In genomic region chr1:31181515-31182343, GRCh38 we compare ENCODE assay signal across 8 cellular contexts. TPM values are rescaled to one million over a fixed set of nuclear protein-coding genes. Genes with fewer than 3 reads are reported as not detected.
DNase-seq lines count a peak whose midpoint lies in the region; ATAC-seq and TF ChIP-seq lines count a peak whose summit lies in the region.

No MANE protein-coding gene starts in this region.

- H3K4me3 Mint-ChIP-seq in activated CD8-positive, alpha-beta memory T cell treated with anti-CD3 and anti-CD28 coated beads, Interleukin-2, amount 10 ng/mL, durations not matched to agents 7 days and 5 days: no peak overlapping the region
- no peak overlapping the region for H3K4me3 Mint-ChIP-seq in natural killer cell treated with Interleukin-12 subunit alpha and Interleukin-12 subunit beta and Interleukin-15 and Interleukin-18, amount 100 ng/mL, for 72 hours

- TF ChIP-seq CTCF in GM12872 (IDR thresholded peaks at IDR 0.05; ENCODE audit: insufficient read depth, low read depth, low read length) (peak; percentile 87), fibroblast of lung (conservative IDR thresholded peaks at IDR 0.05 in 1 of 2, IDR thresholded peaks at IDR 0.05 in 1 of 2; ENCODE audit: low read depth in 1 of 2, low read length in 2 of 2) (peak; percentile 49 to 67), tibial nerve (IDR thresholded peaks at IDR 0.05) (peak; percentile 50 to 79 (median 63))

- peak; percentile 63 for DNase-seq in NCI-H1105 treated with DMSO at 0.1 percent for 48 hours (lab: John Stamatoyannopoulos, UW)
- DNase-seq in activated CD8-positive, alpha-beta memory T cell treated with anti-CD3 and anti-CD28 coated beads, Interleukin-2, amount 10 ng/mL, durations not matched to agents 7 days and 5 days: peak; percentile 67
- DNase-seq in fibroblast of lung (ENCODE audit: low read depth in 2 of 2): peak in 1 of 2 donors; percentile 37
- peak; percentile 66 for DNase-seq in natural killer cell treated with Interleukin-12 subunit alpha and Interleukin-12 subunit beta and Interleukin-15 and Interleukin-18, amount 100 ng/mL, for 72 hours (ENCODE audit: low spot score)
- DNase-seq in tibial nerve (ENCODE audit: low spot score in 2 of 2): peak in 1 of 2 donors; percentile 36
- no peak for DNase-seq in NCI-H2171 treated with DMSO at 0.1 percent for 48 hours (lab: John Stamatoyannopoulos, UW)

- H3K9ac ChIP-seq in fibroblast of lung (ENCODE audit: insufficient read depth, low read length): no peak overlapping the region

- WGBS in tibial nerve, 2 donors: 9 to 18% methylated on average over 45 to 50 of the region's 52 CpGs

- H3K27ac ChIP-seq in fibroblast of lung (ENCODE audit: insufficient read depth, low read length): no peak overlapping the region
- H3K27ac ChIP-seq in tibial nerve: no peak overlapping the region

- CTCF ChIA-PET in activated CD8-positive, alpha-beta memory T cell treated with anti-CD3 and anti-CD28 coated beads, Interleukin-2, amount 10 ng/mL, durations not matched to agents 7 days and 5 days (lab: Charles Lee): interaction anchor here (0.7 to 5.3 kb wide), 23 partner anchors 10 to 368 kb away, joined by 3 to 39 read pairs (median 3); no protein-coding TSS in a partner anchor

- TF ChIP-seq EP300 in tibial nerve (IDR thresholded peaks at IDR 0.05): no peak

- H3K27me3 ChIP-seq in fibroblast of lung (ENCODE audit: control insufficient read depth, insufficient read depth, low read length): peaks cover 6% of the 10 kb centered on the region
- peaks cover 0 to 30% of the 10 kb centered on the region in 2 donors for H3K27me3 ChIP-seq in tibial nerve

- H3K27me3 Mint-ChIP-seq in activated CD8-positive, alpha-beta memory T cell treated with anti-CD3 and anti-CD28 coated beads, Interleukin-2, amount 10 ng/mL, durations not matched to agents 7 days and 5 days: peaks cover 22% of the 10 kb centered on the region
- H3K27me3 Mint-ChIP-seq in natural killer cell treated with Interleukin-12 subunit alpha and Interleukin-12 subunit beta and Interleukin-15 and Interleukin-18, amount 100 ng/mL, for 72 hours: peaks cover 18 to 25% of the 10 kb centered on the region in 2 donors

- no peak overlapping the region for H3K4me2 ChIP-seq in fibroblast of lung (ENCODE audit: extremely low read depth, insufficient read depth, low read length)

- H3K4me1 ChIP-seq in fibroblast of lung (ENCODE audit: control insufficient read depth, extremely low read depth, insufficient read depth, low read length): no peaks in the 10 kb centered on the region
- H3K4me1 ChIP-seq in tibial nerve: peaks cover 0 to 18% (median 7%) of the 10 kb centered on the region in 4 donors

- H3K9me3 ChIP-seq in fibroblast of lung (ENCODE audit: control insufficient read depth, insufficient read depth, low read depth, low read length) (no peaks in the 10 kb centered on the region), tibial nerve (no peaks in the 10 kb centered on the region)

- no peak for TF ChIP-seq POLR2A in tibial nerve (IDR thresholded peaks at IDR 0.05)

- H2AFZ ChIP-seq in fibroblast of lung (ENCODE audit: low read length): no peak overlapping the region

- peaks cover 10% of the 10 kb centered on the region for H3K4me1 Mint-ChIP-seq in activated CD8-positive, alpha-beta memory T cell treated with anti-CD3 and anti-CD28 coated beads, Interleukin-2, amount 10 ng/mL, durations not matched to agents 7 days and 5 days
- H3K4me1 Mint-ChIP-seq in natural killer cell treated with Interleukin-12 subunit alpha and Interleukin-12 subunit beta and Interleukin-15 and Interleukin-18, amount 100 ng/mL, for 72 hours (ENCODE audit: low read depth in 2 of 2): peaks cover 0 to 3% of the 10 kb centered on the region in 2 donors

- no peak overlapping the region for H3K27ac Mint-ChIP-seq in activated CD8-positive, alpha-beta memory T cell treated with anti-CD3 and anti-CD28 coated beads, Interleukin-2, amount 10 ng/mL, durations not matched to agents 7 days and 5 days
- H3K27ac Mint-ChIP-seq in natural killer cell treated with Interleukin-12 subunit alpha and Interleukin-12 subunit beta and Interleukin-15 and Interleukin-18, amount 100 ng/mL, for 72 hours: no peak overlapping the region

- no peaks in the 10 kb centered on the region for H3K36me3 Mint-ChIP-seq in activated CD8-positive, alpha-beta memory T cell treated with anti-CD3 and anti-CD28 coated beads, Interleukin-2, amount 10 ng/mL, durations not matched to agents 7 days and 5 days
- no peaks in the 10 kb centered on the region for H3K36me3 Mint-ChIP-seq in natural killer cell treated with Interleukin-12 subunit alpha and Interleukin-12 subunit beta and Interleukin-15 and Interleukin-18, amount 100 ng/mL, for 72 hours

- H3K4me3 ChIP-seq in fibroblast of lung (replicated peaks in 1 of 4; ENCODE audit: control extremely low read depth in 1 of 4, insufficient read depth in 1 of 4, low read depth in 3 of 4, low read length in 4 of 4) (peak overlapping the region in 1 of 4 experiments; percentile 33), tibial nerve (peak overlapping the region in 1 of 4 donors; percentile 38)

- H4K20me1 ChIP-seq in fibroblast of lung (ENCODE audit: control insufficient read depth, extremely low read depth, insufficient read depth, low read length): no peaks in the 10 kb centered on the region

- no peaks in the 10 kb centered on the region for H3K79me2 ChIP-seq in fibroblast of lung (ENCODE audit: control insufficient read depth, insufficient read depth, low read length)

- H3K36me3 ChIP-seq in fibroblast of lung (ENCODE audit: control insufficient read depth, insufficient read depth, low read length) (no peaks in the 10 kb centered on the region), tibial nerve (no peaks in the 10 kb centered on the region)

- peak; percentile 71 for ATAC-seq in activated CD8-positive, alpha-beta memory T cell treated with anti-CD3 and anti-CD28 coated beads, Interleukin-2, amount 10 ng/mL, durations not matched to agents 7 days and 5 days
- peak; percentile 52 to 76 for ATAC-seq in natural killer cell treated with Interleukin-12 subunit alpha and Interleukin-12 subunit beta and Interleukin-15 and Interleukin-18, amount 100 ng/mL, for 72 hours
- no peak for ATAC-seq in GM19452 (IDR thresholded peaks at IDR 0.05; ENCODE audit: unreplicated experiment)

- H3K9me3 Mint-ChIP-seq in activated CD8-positive, alpha-beta memory T cell treated with anti-CD3 and anti-CD28 coated beads, Interleukin-2, amount 10 ng/mL, durations not matched to agents 7 days and 5 days (ENCODE audit: low read depth): no peaks in the 10 kb centered on the region
- no peaks in the 10 kb centered on the region for H3K9me3 Mint-ChIP-seq in natural killer cell treated with Interleukin-12 subunit alpha and Interleukin-12 subunit beta and Interleukin-15 and Interleukin-18, amount 100 ng/mL, for 72 hours

RNA-seq across cellular contexts. Expression of gene NKAIN1, which starts 58.0 kb away (rescaled TPM):
- under 1 TPM; 0.26 to 0.79 TPM for total RNA-seq in activated CD8-positive, alpha-beta memory T cell treated with anti-CD3 and anti-CD28 coated beads, Interleukin-2, amount 10 ng/mL, durations not matched to agents 7 days and 5 days
- under 0.01 and 0.17 TPM in 2 replicates for total RNA-seq in fibroblast of lung
- polyA plus RNA-seq in fibroblast of lung: 0.07 and 0.19 TPM in 2 replicates
- polyA plus RNA-seq in fibroblast of lung (2012): 0.08 and 0.22 TPM in 2 replicates
- 0.22 TPM in 1 of 2 replicates, not detected in the other for polyA minus RNA-seq in fibroblast of lung (ENCODE audit: low replicate concordance)
- not detected for total RNA-seq in natural killer cell treated with Interleukin-12 subunit alpha and Interleukin-12 subunit beta and Interleukin-15 and Interleukin-18, amount 100 ng/mL, for 72 hours
- not detected for total RNA-seq in tibial nerve
